Comparison of ENCODE assay signal across 8 cellular contexts in the genomic region with DNA sequence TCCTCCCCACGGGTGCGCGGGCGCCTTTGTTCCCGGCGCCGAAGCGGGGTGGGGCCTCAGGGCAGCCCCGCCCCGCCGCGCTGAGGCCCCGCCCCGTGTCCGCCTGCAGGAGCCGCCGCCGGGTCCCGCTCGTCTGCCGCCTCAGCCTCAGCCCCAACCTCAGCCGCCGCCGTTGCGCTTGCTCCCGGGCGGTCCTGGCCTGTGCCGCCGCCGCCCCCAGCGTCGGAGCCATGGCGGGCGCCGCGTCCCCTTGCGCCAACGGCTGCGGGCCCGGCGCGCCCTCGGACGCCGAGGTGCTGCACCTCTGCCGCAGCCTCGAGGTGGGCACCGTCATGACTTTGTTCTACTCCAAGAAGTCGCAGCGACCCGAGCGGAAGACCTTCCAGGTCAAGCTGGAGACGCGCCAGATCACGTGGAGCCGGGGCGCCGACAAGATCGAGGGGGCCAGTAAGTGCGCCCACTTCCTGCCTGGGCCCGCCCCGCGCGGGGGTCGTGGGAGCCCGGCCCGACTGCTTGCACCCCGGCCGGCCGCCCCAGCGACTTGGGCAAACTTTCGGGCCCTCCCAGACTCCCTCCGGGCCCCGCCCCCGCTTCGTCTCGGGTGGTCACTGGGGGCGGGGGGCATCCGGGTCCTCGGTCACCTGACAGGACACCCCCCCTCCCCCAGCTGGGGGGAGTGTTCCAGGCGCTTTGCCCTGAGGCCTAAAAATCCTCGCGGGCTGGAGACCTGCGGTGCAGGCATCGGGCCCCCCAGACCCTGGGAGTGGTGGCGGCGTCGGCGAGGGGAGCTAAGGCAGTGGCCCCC.
DNase-seq lines count a peak whose midpoint lies in the region; ATAC-seq lines count a peak whose summit lies in the region.

Gene PLCG1 (plus strand): TSS at position 132 of the 805 bp plus-strand sequence. CDS start 99 bp downstream, at position 231.

- DNase-seq in 8988T (peak; percentile 91), NCI-H2196 treated with DMSO at 0.1 percent for 48 hours (lab: John Stamatoyannopoulos, UW; ENCODE audit: unreplicated experiment) (peak; percentile 62), cerebellar cortex (ENCODE audit: low spot score) (peak; percentile 77), kidney glomerular epithelial cell (lab: John Stamatoyannopoulos, UW) (peak; percentile 38)
- DNase-seq in activated CD4-positive, CD25-positive, alpha-beta regulatory T cell treated with anti-CD3 and anti-CD28 coated beads, Interleukin-2, amount 50 U/mL, for 16 hours (ENCODE audit: low read depth, low spot score), result peak; percentile 43
- peak; percentile 82 for DNase-seq in stimulated activated CD4-positive, alpha-beta T cell treated with anti-CD3 and anti-CD28 coated beads, Interleukin-15, amount 100 ng/mL, for 24 hours

- ATAC-seq in GM18520 (IDR thresholded peaks at IDR 0.05; ENCODE audit: unreplicated experiment), result peak; percentile 30
- ATAC-seq in HG03066 (IDR thresholded peaks at IDR 0.05; ENCODE audit: low read depth, unreplicated experiment), result peak; percentile 47

Comparison
In these comparisons a context has a peak if more than half of its experiments do, and no peak if none do; other contexts are left out.
1. Peak in every context shown above with its lines: DNase-seq and ATAC-seq.
2. DNase-seq: peak in every context shown above with its lines; median percentile 91 in 8988T; 82 in stimulated activated CD4-positive, alpha-beta T cell treated with anti-CD3 and anti-CD28 coated beads, Interleukin-15, amount 100 ng/mL, for 24 hours; 77 in cerebellar cortex; 62 in NCI-H2196 treated with DMSO at 0.1 percent for 48 hours; 43 in activated CD4-positive, CD25-positive, alpha-beta regulatory T cell treated with anti-CD3 and anti-CD28 coated beads, Interleukin-2, amount 50 U/mL, for 16 hours; 38 in kidney glomerular epithelial cell.